ENCODE assay signal across 33 cellular contexts in the genomic region with DNA sequence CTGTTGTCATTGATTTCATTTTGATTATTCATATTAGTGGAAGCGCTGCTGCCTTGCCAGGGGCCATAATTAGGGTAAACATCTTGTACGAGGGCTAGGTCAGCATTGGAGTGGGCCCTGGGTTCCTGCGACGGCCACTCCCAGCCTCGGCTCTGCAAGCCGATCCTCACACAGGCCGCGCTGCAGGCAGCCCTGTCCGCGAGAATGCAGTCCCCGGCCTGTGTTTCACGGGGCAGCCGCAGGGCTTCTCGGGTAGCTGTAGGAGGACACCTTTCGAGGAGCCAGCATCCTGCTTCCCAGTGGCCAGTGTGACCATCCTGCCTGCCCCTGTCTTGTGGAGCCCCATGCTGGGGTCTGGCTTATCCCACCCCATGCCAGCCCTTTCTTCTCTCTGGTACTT.
"Had no signal": no experiment of that assay in that cellular context is flagged by ENCODE, and none has a peak within 500 bp of the region (broad histone marks: within the 10 kb centered on the region; RNA-seq: fewer than 3 reads in every experiment).

No MANE protein-coding gene starts in this region.

- H3K4me1 Mint-ChIP-seq: activated CD4-positive, alpha-beta memory T cell treated with anti-CD3 and anti-CD28 coated beads, Interleukin-2, amount 10 ng/mL, durations not matched to agents 7 days and 5 days; activated naive CD4-positive, alpha-beta T cell treated with anti-CD3 and anti-CD28 coated beads, Interleukin-2, amount 10 ng/mL, durations not matched to agents 7 days and 5 days had no signal

- DNase-seq: activated CD4-positive, alpha-beta memory T cell treated with anti-CD3 and anti-CD28 coated beads, Interleukin-2, amount 10 ng/mL, durations not matched to agents 7 days and 5 days; activated CD4-positive, alpha-beta T cell treated with anti-CD3 and anti-CD28 coated beads for 1 hour; activated CD4-positive, alpha-beta T cell treated with anti-CD3 and anti-CD28 coated beads for 48 hours; activated CD4-positive, CD25-positive, alpha-beta regulatory T cell; activated CD8-positive, alpha-beta memory T cell treated with anti-CD3 and anti-CD28 coated beads for 24 hours; activated CD8-positive, alpha-beta memory T cell treated with anti-CD3 and anti-CD28 coated beads, Interleukin-2, amount 10 ng/mL, durations not matched to agents 7 days and 5 days; activated CD8-positive, alpha-beta memory T cell treated with anti-CD3 and anti-CD28 coated beads, Interleukin-2, amount 50 U/mL, for 48 hours; activated effector memory CD4-positive, alpha-beta T cell treated with Interleukin-2 at 50 U/mL for 16 hours; activated naive CD4-positive, alpha-beta T cell treated with anti-CD3 and anti-CD28 coated beads, Interleukin-2, amount 10 ng/mL, durations not matched to agents 7 days and 5 days; activated naive CD8-positive, alpha-beta T cell treated with anti-CD3 and anti-CD28 coated beads, Interleukin-2, amount 50 U/mL, for 24 hours; activated T-cell treated with anti-CD3 and anti-CD28 coated beads, Interleukin-2, amount 50 U/mL, for 48 hours; brain microvascular endothelial cell; central memory CD4-positive, alpha-beta T cell; Karpas-422; KBM-7; NCI-H1105; NCI-H187 treated with DMSO at 0.1 percent for 48 hours; NCI-H2081; NCI-H2171 treated with DMSO at 0.1 percent for 48 hours; NCI-H446; NCI-H510A treated with DMSO at 0.1 percent for 48 hours; NCI-H526 treated with DMSO at 0.1 percent for 48 hours; NK-92 treated with Interleukin-12 subunit alpha and Interleukin-12 subunit beta, amount 100 ng/mL, for 24 hours; PC-3; Peyer's patch; RPMI8226; SIG-M5; SW 1271; T-helper 1 cell; T-helper 2 cell; T-helper 9 cell; WERI-Rb-1 had no signal

- H3K36me3 Mint-ChIP-seq: activated CD8-positive, alpha-beta memory T cell treated with anti-CD3 and anti-CD28 coated beads, Interleukin-2, amount 10 ng/mL, durations not matched to agents 7 days and 5 days; activated naive CD4-positive, alpha-beta T cell treated with anti-CD3 and anti-CD28 coated beads, Interleukin-2, amount 10 ng/mL, durations not matched to agents 7 days and 5 days; activated naive CD8-positive, alpha-beta T cell had no signal

- ATAC-seq: activated CD8-positive, alpha-beta memory T cell treated with anti-CD3 and anti-CD28 coated beads, Interleukin-2, amount 10 ng/mL, durations not matched to agents 7 days and 5 days; activated naive CD8-positive, alpha-beta T cell treated with anti-CD3 and anti-CD28 coated beads, Interleukin-2, amount 50 U/mL, for 24 hours; PC-3 had no signal

- H3K27me3 Mint-ChIP-seq: activated CD4-positive, alpha-beta memory T cell treated with anti-CD3 and anti-CD28 coated beads, Interleukin-2, amount 10 ng/mL, durations not matched to agents 7 days and 5 days; activated CD8-positive, alpha-beta memory T cell treated with anti-CD3 and anti-CD28 coated beads, Interleukin-2, amount 10 ng/mL, durations not matched to agents 7 days and 5 days; activated naive CD4-positive, alpha-beta T cell treated with anti-CD3 and anti-CD28 coated beads, Interleukin-2, amount 10 ng/mL, durations not matched to agents 7 days and 5 days; activated naive CD8-positive, alpha-beta T cell; activated naive CD8-positive, alpha-beta T cell treated with anti-CD3 and anti-CD28 coated beads, Interleukin-2, amount 50 U/mL, for 24 hours had no signal

- H3K27ac Mint-ChIP-seq: activated CD4-positive, alpha-beta memory T cell treated with anti-CD3 and anti-CD28 coated beads, Interleukin-2, amount 10 ng/mL, durations not matched to agents 7 days and 5 days; activated CD8-positive, alpha-beta memory T cell treated with anti-CD3 and anti-CD28 coated beads, Interleukin-2, amount 10 ng/mL, durations not matched to agents 7 days and 5 days; activated naive CD4-positive, alpha-beta T cell treated with anti-CD3 and anti-CD28 coated beads, Interleukin-2, amount 10 ng/mL, durations not matched to agents 7 days and 5 days; activated naive CD8-positive, alpha-beta T cell; activated naive CD8-positive, alpha-beta T cell treated with anti-CD3 and anti-CD28 coated beads, Interleukin-2, amount 50 U/mL, for 24 hours had no signal

- H3K4me1 ChIP-seq: Peyer's patch had no signal

- H3K9me3 Mint-ChIP-seq: activated naive CD8-positive, alpha-beta T cell treated with anti-CD3 and anti-CD28 coated beads, Interleukin-2, amount 50 U/mL, for 24 hours had no signal

- H3K4me3 ChIP-seq: Peyer's patch had no signal

- H3K4me3 Mint-ChIP-seq: activated CD4-positive, alpha-beta memory T cell treated with anti-CD3 and anti-CD28 coated beads, Interleukin-2, amount 10 ng/mL, durations not matched to agents 7 days and 5 days; activated CD8-positive, alpha-beta memory T cell treated with anti-CD3 and anti-CD28 coated beads, Interleukin-2, amount 10 ng/mL, durations not matched to agents 7 days and 5 days; activated naive CD4-positive, alpha-beta T cell treated with anti-CD3 and anti-CD28 coated beads, Interleukin-2, amount 10 ng/mL, durations not matched to agents 7 days and 5 days; activated naive CD8-positive, alpha-beta T cell; activated naive CD8-positive, alpha-beta T cell treated with anti-CD3 and anti-CD28 coated beads, Interleukin-2, amount 50 U/mL, for 24 hours had no signal

- H3K27me3 ChIP-seq: brain microvascular endothelial cell, Peyer's patch had no signal

- H3K36me3 ChIP-seq: brain microvascular endothelial cell, Peyer's patch, WERI-Rb-1 had no signal

- H3K27ac ChIP-seq: brain microvascular endothelial cell, Peyer's patch, WERI-Rb-1 had no signal

- H3K9me3 ChIP-seq: Peyer's patch had no signal
